Comparison of ENCODE assay signal across 12 cellular contexts in genomic region chr15:85405467-85405866, GRCh38. TPM values are rescaled to one million over a fixed set of nuclear protein-coding genes. Genes with fewer than 3 reads are reported as not detected.
DNase-seq lines count a peak whose midpoint lies in the region; ATAC-seq and TF ChIP-seq lines count a peak whose summit lies in the region.
"Had no signal": no experiment of that assay in that cellular context is flagged by ENCODE, and none has a peak within 500 bp of the region (broad histone marks: within the 10 kb centered on the region; RNA-seq: fewer than 3 reads in every experiment).

No MANE protein-coding gene starts in this region.

- peaks cover 6% of the 10 kb centered on the region for H3K79me1 ChIP-seq in trophoblast cell (ENCODE audit: low read length)

- TF ChIP-seq CTCF in CD8-positive, alpha-beta T cell (IDR thresholded peaks at IDR 0.05), result no peak
- TF ChIP-seq CTCF in endodermal cell (conservative IDR thresholded peaks at IDR 0.05), result no peak

- CTCF ChIA-PET in CD8-positive, alpha-beta T cell (lab: Charles Lee), result interaction anchor here (3.8 kb wide), 1 partner anchor 9 kb away, joined by 16 read pairs; no protein-coding TSS in a partner anchor

- no peak overlapping the region for H2BK120ac ChIP-seq in trophoblast cell (ENCODE audit: insufficient read depth, low read length, poor library complexity)

- H3K27me3 ChIP-seq in CD8-positive, alpha-beta T cell (ENCODE audit: insufficient read depth, low read length), result no peaks in the 10 kb centered on the region
- H3K27me3 ChIP-seq in endodermal cell (ENCODE audit: control insufficient read depth, insufficient read depth, low read length, poor library complexity, severe bottlenecking), result no peaks in the 10 kb centered on the region
- no peaks in the 10 kb centered on the region for H3K27me3 ChIP-seq in trophoblast cell (ENCODE audit: insufficient read depth, low read length)
- H3K27me3 ChIP-seq: pancreas had no signal

- DNase-seq in CD8-positive, alpha-beta T cell, result no peak
- no peak for DNase-seq in endodermal cell
- DNase-seq in trophoblast cell, result no peak
- DNase-seq in activated effector memory CD4-positive, alpha-beta T cell treated with Interleukin-2 at 50 U/mL for 16 hours, result no peak
- DNase-seq: NCI-H1092 treated with DMSO at 0.1 percent for 48 hours; NCI-H510A treated with DMSO at 0.1 percent for 48 hours; pancreas; stimulated activated naive CD4-positive, alpha-beta T cell treated with Interleukin-2 at 50 U/mL for 16 hours; WERI-Rb-1 had no signal

- H3K4me3 Mint-ChIP-seq in CD8-positive, alpha-beta T cell, result no peak overlapping the region
- H3K4me3 Mint-ChIP-seq in IgD-negative memory B cell (peak overlapping the region in 2 of 4 donors; percentile 60 to 83), endodermal cell (peak overlapping the region; percentile 9)

- H3K9ac ChIP-seq in endodermal cell (ENCODE audit: extremely low read depth, low read length, poor library complexity, severe bottlenecking) (peak overlapping the region; percentile 12), trophoblast cell (ENCODE audit: low read length) (no peak overlapping the region)

- intact Hi-C loops in CD8-positive, alpha-beta T cell (cut with DNase I, micrococcal nuclease), result loop anchor here in 1 of 2 experiments (2.0 to 10.0 kb wide), 3 partner anchors 21 to 421 kb away; partner anchors contain the start of gene PDE8A

- H3K18ac ChIP-seq in trophoblast cell (ENCODE audit: low read length), result no peak overlapping the region

- POLR2A ChIA-PET in CD8-positive, alpha-beta T cell (lab: Charles Lee), result interaction anchor here (1.2 to 1.6 kb wide), 5 partner anchors 8 to 25 kb away, joined by 3 to 5 read pairs (median 4); no protein-coding TSS in a partner anchor

- no peak overlapping the region for H3K4me2 ChIP-seq in trophoblast cell (ENCODE audit: low read length)

- H3K23ac ChIP-seq in trophoblast cell (ENCODE audit: low read length), result no peak overlapping the region

- H3K27ac ChIP-seq in CD8-positive, alpha-beta T cell (ENCODE audit: low read depth, low read length), result no peak overlapping the region
- H3K27ac ChIP-seq in endodermal cell (ENCODE audit: low read depth, low read length) (peak overlapping the region; percentile 8), trophoblast cell (ENCODE audit: low read depth, low read length) (no peak overlapping the region)
- H3K27ac ChIP-seq: WERI-Rb-1 had no signal

- H3K9me3 Mint-ChIP-seq in CD8-positive, alpha-beta T cell, result no peaks in the 10 kb centered on the region
- no peaks in the 10 kb centered on the region for H3K9me3 Mint-ChIP-seq in IgD-negative memory B cell
- H3K9me3 Mint-ChIP-seq in endodermal cell, result no peaks in the 10 kb centered on the region

- no peak overlapping the region for H3K4me3 ChIP-seq in CD8-positive, alpha-beta T cell (ENCODE audit: low read depth, low read length)
- H3K4me3 ChIP-seq in endodermal cell (ENCODE audit: low read length) (peak overlapping the region; percentile 60), trophoblast cell (ENCODE audit: low read depth, low read length) (no peak overlapping the region)
- H3K4me3 ChIP-seq: pancreas had no signal

- H3K14ac ChIP-seq in trophoblast cell (ENCODE audit: low read length), result no peak overlapping the region

- H3K4me1 ChIP-seq in CD8-positive, alpha-beta T cell (ENCODE audit: insufficient read depth, low read length), result peaks cover 62% of the 10 kb centered on the region
- H3K4me1 ChIP-seq in endodermal cell (ENCODE audit: control insufficient read depth, insufficient read depth, low read length) (peaks cover 28% of the 10 kb centered on the region), trophoblast cell (ENCODE audit: control insufficient read depth in 1 of 2, insufficient read depth in 2 of 2, low read length in 2 of 2) (peaks cover 12 to 14% of the 10 kb centered on the region in 2 experiments)

- no peaks in the 10 kb centered on the region for H3K36me3 ChIP-seq in CD8-positive, alpha-beta T cell (ENCODE audit: insufficient read depth, low read length)
- H3K36me3 ChIP-seq in endodermal cell (ENCODE audit: control insufficient read depth, insufficient read depth, low read length) (peaks cover 9% of the 10 kb centered on the region), trophoblast cell (ENCODE audit: control insufficient read depth in 1 of 2, insufficient read depth in 2 of 2, low read length in 2 of 2) (no peaks in the 10 kb centered on the region)
- H3K36me3 ChIP-seq: pancreas had no signal

- no peak overlapping the region for H4K12ac ChIP-seq in trophoblast cell (ENCODE audit: low read depth, low read length)

- peak overlapping the region; percentile 39 for H3K4ac ChIP-seq in trophoblast cell (ENCODE audit: low read depth, low read length)

- no peak for ATAC-seq in CD8-positive, alpha-beta T cell
- ATAC-seq in GM21390 (IDR thresholded peaks at IDR 0.05; ENCODE audit: unreplicated experiment) (no peak), HG03457 (IDR thresholded peaks at IDR 0.05; ENCODE audit: unreplicated experiment) (no peak)
- ATAC-seq: pancreas had no signal

- no peaks in the 10 kb centered on the region for H3K36me3 Mint-ChIP-seq in CD8-positive, alpha-beta T cell
- no peaks in the 10 kb centered on the region for H3K36me3 Mint-ChIP-seq in IgD-negative memory B cell
- H3K36me3 Mint-ChIP-seq in endodermal cell (ENCODE audit: low read depth), result peaks cover 11% of the 10 kb centered on the region

- peaks cover 81% of the 10 kb centered on the region for H3K4me1 Mint-ChIP-seq in CD8-positive, alpha-beta T cell (ENCODE audit: low read depth)
- H3K4me1 Mint-ChIP-seq in IgD-negative memory B cell, result peaks cover 68 to 83% (median 71%) of the 10 kb centered on the region in 3 donors
- H3K4me1 Mint-ChIP-seq in endodermal cell, result peaks cover 59% of the 10 kb centered on the region

- H3K27ac Mint-ChIP-seq in CD8-positive, alpha-beta T cell, result peak overlapping the region; percentile 46
- H3K27ac Mint-ChIP-seq in IgD-negative memory B cell (peak overlapping the region; percentile 74 to 98 (median 87)), endodermal cell (peak overlapping the region; percentile 93)

- no peak overlapping the region for H4K8ac ChIP-seq in trophoblast cell (ENCODE audit: low read depth, low read length)

- H3K79me2 ChIP-seq in trophoblast cell (ENCODE audit: control insufficient read depth, insufficient read depth, low read length, poor library complexity), result peaks cover 6% of the 10 kb centered on the region

- no peak overlapping the region for H2BK5ac ChIP-seq in trophoblast cell (ENCODE audit: low read depth, low read length, poor library complexity)

- no peaks in the 10 kb centered on the region for H3K9me3 ChIP-seq in CD8-positive, alpha-beta T cell (ENCODE audit: low read length)
- H3K9me3 ChIP-seq in endodermal cell (ENCODE audit: control insufficient read depth, low read length) (peaks cover 6% of the 10 kb centered on the region), trophoblast cell (ENCODE audit: insufficient read depth, low read depth, low read length) (no peaks in the 10 kb centered on the region)
- H3K9me3 ChIP-seq: pancreas had no signal

- H2BK12ac ChIP-seq in trophoblast cell (ENCODE audit: low read length), result no peak overlapping the region

- WGBS in endodermal cell (ENCODE audit: insufficient coverage in 1 of 2, insufficient read length in 1 of 2), 2 experiments, result 89 to 100% methylated on average over 1 to 3 of the region's 3 CpGs
- no CpG with 5 or more reads among the region's 3 CpGs for WGBS in trophoblast cell (ENCODE audit: extremely low coverage, insufficient coverage, insufficient read length)

- no peak overlapping the region for H4K91ac ChIP-seq in trophoblast cell (ENCODE audit: low read depth, low read length)

- H2AFZ ChIP-seq in trophoblast cell (ENCODE audit: insufficient read depth, low read length, poor library complexity), result no peak overlapping the region

- no peaks in the 10 kb centered on the region for H3K27me3 Mint-ChIP-seq in CD8-positive, alpha-beta T cell (ENCODE audit: low read depth)
- H3K27me3 Mint-ChIP-seq in IgD-negative memory B cell (no peaks in the 10 kb centered on the region), endodermal cell (ENCODE audit: insufficient read depth) (no peaks in the 10 kb centered on the region)

- H2AK5ac ChIP-seq in trophoblast cell (ENCODE audit: low read length), result no peak overlapping the region

RNA-seq across cellular contexts. Expression of gene AKAP13, which starts 25.1 kb away (rescaled TPM):
- 100 to 1,000 TPM; 255 to 267 TPM for total RNA-seq in CD8-positive, alpha-beta T cell
- polyA plus RNA-seq in IgD-negative memory B cell, result 152 TPM
- 100 to 1,000 TPM; 115 to 131 TPM for total RNA-seq in endodermal cell
- polyA plus RNA-seq in endodermal cell (2013, experiment 1 of 2), result 35.6 TPM
- polyA plus RNA-seq in endodermal cell (2013, experiment 2 of 2), result 46.4 TPM
- 24.8 and 27.3 TPM in 2 replicates for polyA plus RNA-seq in trophoblast cell (2013)
